Comparison of ENCODE assay signal across 11 cellular contexts in genomic region chr6:41469951-41470340, GRCh38.
DNase-seq lines count a peak whose midpoint lies in the region; ATAC-seq and TF ChIP-seq lines count a peak whose summit lies in the region.
"Had no signal": no experiment of that assay in that cellular context is flagged by ENCODE, and none has a peak within 500 bp of the region (broad histone marks: within the 10 kb centered on the region; RNA-seq: fewer than 3 reads in every experiment).

No MANE protein-coding gene starts in this region.

- CTCF ChIA-PET in mammary epithelial cell (lab: Charles Lee; ENCODE audit: low non-redundant PET): no interaction called here

- peak overlapping the region; percentile 73 to 84 for H3K18ac ChIP-seq in mesenchymal stem cell (ENCODE audit: low read depth in 1 of 2, low read length in 2 of 2)

- H3K79me1 ChIP-seq in mesenchymal stem cell (replicated peaks; ENCODE audit: low read length, poor library complexity, severe bottlenecking): no peaks in the 10 kb centered on the region

- no peaks in the 10 kb centered on the region for H3K79me2 ChIP-seq in mammary epithelial cell (ENCODE audit: insufficient read depth, low read length)

- H3K27ac Mint-ChIP-seq in brain: peak overlapping the region in 3 of 5 experiments; percentile 1 to 89 (median 65)

- H3K27ac ChIP-seq in breast epithelium (peak overlapping the region; percentile 63 to 71), mammary epithelial cell (ENCODE audit: insufficient read depth, low read depth, low read length) (no peak overlapping the region), mesenchymal stem cell (ENCODE audit: low read length, poor library complexity, severe bottlenecking) (no peak overlapping the region), upper lobe of left lung (no peak overlapping the region)
- H3K27ac ChIP-seq: PC-9, right lobe of liver had no signal

- TF ChIP-seq EP300 in upper lobe of left lung (IDR thresholded peaks at IDR 0.05): no peak

- peak overlapping the region; percentile 8 to 38 for H2BK12ac ChIP-seq in mesenchymal stem cell (ENCODE audit: low read length in 2 of 2)

- in situ Hi-C loops in mammary epithelial cell (cut with MboI; ENCODE audit: low sequenced_read_pairs in 2 of 2): loop anchor here in 1 of 2 donors (10.0 kb wide), 1 partner anchor 125 kb away; no protein-coding TSS in a partner anchor

- no peak overlapping the region for H2BK120ac ChIP-seq in mesenchymal stem cell (ENCODE audit: low read depth, low read length)

- H3K36me3 ChIP-seq in breast epithelium (no peaks in the 10 kb centered on the region), mammary epithelial cell (ENCODE audit: insufficient read depth, low read length) (no peaks in the 10 kb centered on the region), mesenchymal stem cell (ENCODE audit: control insufficient read depth in 1 of 2, insufficient read depth in 2 of 2, low read depth in 1 of 2, low read length in 2 of 2) (no peaks in the 10 kb centered on the region), upper lobe of left lung (no peaks in the 10 kb centered on the region), BE2C (no peaks in the 10 kb centered on the region)
- H3K36me3 ChIP-seq: right lobe of liver had no signal

- no peaks in the 10 kb centered on the region for H3K36me3 Mint-ChIP-seq in brain

- H3K4me3 ChIP-seq in breast epithelium (peak overlapping the region in 2 of 3 donors; percentile 36 to 60), mammary epithelial cell (replicated peaks in 1 of 3; ENCODE audit: insufficient read depth in 1 of 3, low read depth in 2 of 3, low read length in 3 of 3) (no peak overlapping the region), mesenchymal stem cell (ENCODE audit: insufficient read depth in 1 of 2, low read depth in 1 of 2, low read length in 2 of 2) (peak overlapping the region in 1 of 2 experiments; percentile 65), upper lobe of left lung (peak overlapping the region in 3 of 4 donors; percentile 23 to 33 (median 25)), BE2C (ENCODE audit: low read depth, low read length) (no peak overlapping the region; the same call in 1 of the 2 replicates)
- H3K4me3 ChIP-seq: PC-9, right lobe of liver had no signal

- no peaks in the 10 kb centered on the region for H4K20me1 ChIP-seq in mammary epithelial cell (ENCODE audit: insufficient read depth, low read length)

- H3K4me2 ChIP-seq in mammary epithelial cell (ENCODE audit: insufficient read depth, low read depth, low read length) (no peak overlapping the region), mesenchymal stem cell (ENCODE audit: low read length, poor library complexity, severe bottlenecking) (peak overlapping the region; percentile 71)

- no peak overlapping the region for H3K9ac ChIP-seq in mammary epithelial cell (ENCODE audit: insufficient read depth, low read length)
- no peak overlapping the region for H3K9ac ChIP-seq in mesenchymal stem cell (ENCODE audit: low read length)

- H2AK5ac ChIP-seq in mesenchymal stem cell (ENCODE audit: low read length, severe bottlenecking): no peak overlapping the region

- H4K8ac ChIP-seq in mesenchymal stem cell (ENCODE audit: low read length): peak overlapping the region; percentile 71

- DNase-seq in breast epithelium (ENCODE audit: low spot score in 2 of 2) (no peak), mammary epithelial cell (no peak), mesenchymal stem cell (peak; percentile 43), upper lobe of left lung (peak; percentile 38 to 86), 8988T (no peak), BE2C (no peak)
- DNase-seq: caudate nucleus had no signal

- no peak overlapping the region for H3K14ac ChIP-seq in mesenchymal stem cell (ENCODE audit: low read length in 2 of 2)

- peak overlapping the region in 1 of 2 experiments; percentile 13 for H3K4ac ChIP-seq in mesenchymal stem cell (ENCODE audit: low read depth in 1 of 2, low read length in 2 of 2)

- ATAC-seq in upper lobe of left lung (ENCODE audit: low FRiP score in 2 of 2) (peak; percentile 38 to 60), HG02678 (IDR thresholded peaks at IDR 0.05; ENCODE audit: unreplicated experiment) (no peak)

- H3K27me3 ChIP-seq in breast epithelium (peaks cover 4 to 9% of the 10 kb centered on the region in 2 donors), mammary epithelial cell (ENCODE audit: insufficient read depth, low read length) (peaks cover 9% of the 10 kb centered on the region), mesenchymal stem cell (ENCODE audit: control insufficient read depth in 1 of 2, insufficient read depth in 1 of 2, low read length in 2 of 2) (peaks cover 13 to 90% of the 10 kb centered on the region in 2 experiments), upper lobe of left lung (peaks cover 0 to 8% (median 0%) of the 10 kb centered on the region in 4 donors), BE2C (peaks cover 20% of the 10 kb centered on the region)

- no peaks in the 10 kb centered on the region for H3K9me3 ChIP-seq in breast epithelium
- no peaks in the 10 kb centered on the region for H3K9me3 ChIP-seq in mammary epithelial cell (replicated peaks; ENCODE audit: insufficient read depth, low read length)
- H3K9me3 ChIP-seq in mesenchymal stem cell (ENCODE audit: control insufficient read depth, low read length): no peaks in the 10 kb centered on the region
- no peaks in the 10 kb centered on the region for H3K9me3 ChIP-seq in upper lobe of left lung
- H3K9me3 ChIP-seq in BE2C: no peaks in the 10 kb centered on the region
- H3K9me3 ChIP-seq: right lobe of liver had no signal

- no peak overlapping the region for H4K91ac ChIP-seq in mesenchymal stem cell (ENCODE audit: low read length)

- peaks cover 79% of the 10 kb centered on the region for H3K27me3 Mint-ChIP-seq in brain

- H3K4me3 Mint-ChIP-seq in brain: peak overlapping the region; percentile 64 to 77 (median 71)

- 91% methylated on average over 20 of the region's 30 CpGs for WGBS in mammary epithelial cell (ENCODE audit: low coverage, missing lambda C conversion rate)
- WGBS in mesenchymal stem cell: 1% methylated on average over 13 of the region's 30 CpGs
- WGBS in upper lobe of left lung, 2 donors: 3 to 10% methylated on average over 19 to 30 of the region's 30 CpGs

- no TSS peak for BruUV-seq in mammary epithelial cell (replicated peaks; lab: Mats Ljungman, UMichigan)

- H3K9me3 Mint-ChIP-seq in brain: peaks cover 0 to 3% (median 0%) of the 10 kb centered on the region in 5 experiments

- H3K4me1 ChIP-seq in breast epithelium (no peaks in the 10 kb centered on the region), mammary epithelial cell (ENCODE audit: insufficient read depth, low read length) (no peaks in the 10 kb centered on the region), mesenchymal stem cell (ENCODE audit: control insufficient read depth, insufficient read depth, low read depth, low read length) (peaks cover 13% of the 10 kb centered on the region), upper lobe of left lung (peaks cover 9 to 16% (median 14%) of the 10 kb centered on the region in 4 donors), BE2C (no peaks in the 10 kb centered on the region)
- H3K4me1 ChIP-seq: right lobe of liver had no signal

- no peak overlapping the region for H3K23ac ChIP-seq in mesenchymal stem cell (ENCODE audit: low read length in 2 of 2)

- no peak overlapping the region for H2BK5ac ChIP-seq in mesenchymal stem cell (ENCODE audit: low read depth, low read length, poor library complexity, severe bottlenecking)

- TF ChIP-seq POLR2A in breast epithelium (IDR thresholded peaks at IDR 0.05): no peak
- no peak for TF ChIP-seq POLR2A in upper lobe of left lung (IDR thresholded peaks at IDR 0.05)

- intact Hi-C loops in breast epithelium (cut with DNase I; ENCODE audit: low total_unique reads) (loop anchor here (10.0 kb wide), 1 partner anchor 115 kb away; no protein-coding TSS in a partner anchor), mammary epithelial cell (cut with micrococcal nuclease) (no loop called here)

- H2AFZ ChIP-seq in mammary epithelial cell (ENCODE audit: low read depth, low read length) (no peak overlapping the region), mesenchymal stem cell (ENCODE audit: low read depth, low read length) (no peak overlapping the region)
- H2AFZ ChIP-seq: PC-9 had no signal

- no peak for TF ChIP-seq CTCF in breast epithelium (IDR thresholded peaks at IDR 0.05)
- TF ChIP-seq CTCF in mammary epithelial cell (conservative IDR thresholded peaks at IDR 0.05 in 1 of 2, IDR thresholded peaks at IDR 0.05 in 1 of 2; ENCODE audit: extremely low read depth in 1 of 2, insufficient read depth in 1 of 2, low read depth in 1 of 2, low read length in 2 of 2): no peak
- no peak for TF ChIP-seq CTCF in brain (conservative IDR thresholded peaks at IDR 0.05)
- no peak for TF ChIP-seq CTCF in upper lobe of left lung (IDR thresholded peaks at IDR 0.05)
- no peak for TF ChIP-seq CTCF in BE2C (IDR thresholded peaks at IDR 0.05; ENCODE audit: low read depth, low read length)

- dilution Hi-C loops in mammary epithelial cell (cut with HindIII; ENCODE audit: low sequenced_read_pairs): no loop called here

- peak overlapping the region; percentile 86 for H2BK15ac ChIP-seq in mesenchymal stem cell (ENCODE audit: low read depth, poor library complexity, severe bottlenecking)

- H3K4me1 Mint-ChIP-seq in brain: peaks cover 75% of the 10 kb centered on the region

Comparison
In these comparisons a context has a peak if more than half of its experiments do, and no peak if none do; other contexts are left out.
1. H3K27ac ChIP-seq: peak in breast epithelium (2 of 2); none in mammary epithelial cell (single experiment), mesenchymal stem cell (single experiment) and upper lobe of left lung (0 of 4).
2. H3K4me3 ChIP-seq: peak in breast epithelium (2 of 3) and upper lobe of left lung (3 of 4); none in mammary epithelial cell (0 of 3) and BE2C (single experiment).
3. DNase-seq: peak in mesenchymal stem cell (single experiment) and upper lobe of left lung (2 of 2); none in breast epithelium (0 of 2), mammary epithelial cell (single experiment), 8988T (single experiment) and BE2C (single experiment).